Comparison of ENCODE assay signal across 33 cellular contexts in the genomic region with DNA sequence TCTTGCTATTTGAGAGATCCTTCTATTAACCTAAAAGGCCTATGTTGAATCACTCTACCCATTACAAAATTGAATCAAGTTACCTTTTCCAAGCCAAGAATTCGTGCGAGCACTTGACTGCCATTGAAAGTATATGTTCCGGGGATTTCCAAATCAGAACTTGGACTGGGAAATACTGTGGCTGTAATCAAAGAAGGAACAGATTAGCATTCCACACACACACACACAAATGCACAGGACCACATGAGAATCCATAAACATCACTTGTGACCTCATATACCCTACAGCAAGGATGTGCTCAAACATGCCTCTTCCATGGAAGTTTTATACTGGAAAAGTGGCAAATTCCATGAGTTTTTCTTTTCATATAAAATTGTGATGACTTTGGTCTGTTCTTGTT.
"Had no signal": no experiment of that assay in that cellular context is flagged by ENCODE, and none has a peak within 500 bp of the region (broad histone marks: within the 10 kb centered on the region; RNA-seq: fewer than 3 reads in every experiment).

No MANE protein-coding gene starts in this region.

- H3K9me3 Mint-ChIP-seq: activated CD4-positive, alpha-beta memory T cell treated with anti-CD3 and anti-CD28 coated beads for 36 hours; activated CD4-positive, alpha-beta T cell treated with anti-CD3 and anti-CD28 coated beads, Interleukin-2, amount 10 ng/mL, durations not matched to agents 24 days and 14 days; activated naive CD4-positive, alpha-beta T cell treated with anti-CD3 and anti-CD28 coated beads, Interleukin-2, amount 10 ng/mL, durations not matched to agents 7 days and 5 days; activated naive CD4-positive, alpha-beta T cell treated with anti-CD3 and anti-CD28 coated beads, Interleukin-2, amount 50 U/mL, for 72 hours; activated naive CD8-positive, alpha-beta T cell treated with anti-CD3 and anti-CD28 coated beads, Interleukin-2, amount 10 ng/mL, durations not matched to agents 7 days and 5 days; activated T-cell treated with anti-CD3 and anti-CD28 coated beads, Interleukin-2, amount 50 U/mL, for 72 hours; effector memory CD8-positive, alpha-beta T cell; T-helper 2 cell treated with Interferon-gamma antibody and Interleukin-4, amounts not matched to agents 5 μg/mL and 100 μg/mL, for 36 hours had no signal

- H3K27me3 Mint-ChIP-seq: activated B cell treated with CpG ODN at 0.5 μM for 24 hours; activated CD4-positive, alpha-beta memory T cell treated with anti-CD3 and anti-CD28 coated beads for 36 hours; activated CD4-positive, alpha-beta T cell treated with anti-CD3 and anti-CD28 coated beads, Interleukin-2, amount 10 ng/mL, durations not matched to agents 24 days and 14 days; activated naive CD4-positive, alpha-beta T cell treated with anti-CD3 and anti-CD28 coated beads, Interleukin-2, amount 10 ng/mL, durations not matched to agents 7 days and 5 days; activated naive CD8-positive, alpha-beta T cell treated with anti-CD3 and anti-CD28 coated beads, Interleukin-2, amount 10 ng/mL, durations not matched to agents 7 days and 5 days; activated T-cell treated with anti-CD3 and anti-CD28 coated beads, Interleukin-2, amount 50 U/mL, for 24 hours; brain; effector memory CD8-positive, alpha-beta T cell; T-helper 17 cell had no signal

- DNase-seq: activated B cell treated with CpG ODN at 0.5 μM for 24 hours; activated CD4-positive, alpha-beta memory T cell treated with anti-CD3 and anti-CD28 coated beads for 36 hours; activated CD4-positive, alpha-beta T cell treated with anti-CD3 and anti-CD28 coated beads, Interleukin-2, amount 10 ng/mL, durations not matched to agents 24 days and 14 days; activated CD8-positive, alpha-beta memory T cell treated with anti-CD3 and anti-CD28 coated beads, Interleukin-2, amount 50 U/mL, for 48 hours; activated CD8-positive, alpha-beta T cell treated with anti-CD3 and anti-CD28 coated beads, Interleukin-2, amount 10 ng/mL, durations not matched to agents 7 days and 5 days; activated gamma-delta T cell; activated naive CD4-positive, alpha-beta T cell; activated naive CD4-positive, alpha-beta T cell treated with anti-CD3 and anti-CD28 coated beads, Interleukin-2, amount 10 ng/mL, durations not matched to agents 7 days and 5 days; activated naive CD8-positive, alpha-beta T cell treated with anti-CD3 and anti-CD28 coated beads, Interleukin-2, amount 10 ng/mL, durations not matched to agents 7 days and 5 days; activated T-cell treated with anti-CD3 and anti-CD28 coated beads for 4 hours; activated T-cell treated with anti-CD3 and anti-CD28 coated beads, Interleukin-2, amount 50 U/mL, for 24 hours; activated T-cell treated with anti-CD3 and anti-CD28 coated beads, Interleukin-2, amount 50 U/mL, for 72 hours; caudate nucleus; cortex of kidney; dermis blood vessel endothelial cell; effector CD4-positive, alpha-beta T cell; effector memory CD8-positive, alpha-beta T cell; esophagus squamous epithelium; foreskin fibroblast; heart right ventricle; T-helper 1 cell; T-helper 17 cell; T1000; WERI-Rb-1 had no signal

- H3K4me1 ChIP-seq: ascending aorta, gastroesophageal sphincter, heart right ventricle had no signal

- FAIRE-seq: colon had no signal

- H3K36me3 Mint-ChIP-seq: activated CD4-positive, alpha-beta memory T cell treated with anti-CD3 and anti-CD28 coated beads for 36 hours; activated naive CD4-positive, alpha-beta T cell treated with anti-CD3 and anti-CD28 coated beads, Interleukin-2, amount 10 ng/mL, durations not matched to agents 7 days and 5 days; activated naive CD4-positive, alpha-beta T cell treated with anti-CD3 and anti-CD28 coated beads, Interleukin-2, amount 50 U/mL, for 72 hours; activated naive CD8-positive, alpha-beta T cell treated with anti-CD3 and anti-CD28 coated beads, Interleukin-2, amount 10 ng/mL, durations not matched to agents 7 days and 5 days; brain had no signal

- ATAC-seq: activated CD4-positive, CD25-positive, alpha-beta regulatory T cell treated with anti-CD3 and anti-CD28 coated beads, Interleukin-2, amount 50 U/mL, for 24 hours; activated CD8-positive, alpha-beta T cell treated with anti-CD3 and anti-CD28 coated beads, Interleukin-2, amount 10 ng/mL, durations not matched to agents 7 days and 5 days; activated naive CD4-positive, alpha-beta T cell treated with anti-CD3 and anti-CD28 coated beads, Interleukin-2, amount 50 U/mL, for 72 hours; activated T-cell treated with anti-CD3 and anti-CD28 coated beads, Interleukin-2, amount 50 U/mL, for 72 hours; effector memory CD8-positive, alpha-beta T cell; gastroesophageal sphincter; heart right ventricle; T-helper 17 cell had no signal

- H3K36me3 ChIP-seq: ascending aorta, esophagus squamous epithelium, gastroesophageal sphincter, heart right ventricle, WERI-Rb-1 had no signal

- H3K27ac ChIP-seq: ascending aorta, epithelial cell of prostate, esophagus squamous epithelium, gastroesophageal sphincter, heart right ventricle, hepatocyte, WERI-Rb-1 had no signal

- H3K4me1 Mint-ChIP-seq: activated B cell treated with CpG ODN at 0.5 μM for 24 hours; activated CD4-positive, alpha-beta T cell treated with anti-CD3 and anti-CD28 coated beads, Interleukin-2, amount 10 ng/mL, durations not matched to agents 24 days and 14 days; activated naive CD4-positive, alpha-beta T cell treated with anti-CD3 and anti-CD28 coated beads, Interleukin-2, amount 10 ng/mL, durations not matched to agents 7 days and 5 days; activated naive CD8-positive, alpha-beta T cell treated with anti-CD3 and anti-CD28 coated beads, Interleukin-2, amount 10 ng/mL, durations not matched to agents 7 days and 5 days; T-helper 17 cell had no signal

- H3K27me3 ChIP-seq: ascending aorta, esophagus squamous epithelium, gastroesophageal sphincter, heart right ventricle, hepatocyte had no signal

- H3K4me3 Mint-ChIP-seq: activated B cell treated with CpG ODN at 0.5 μM for 24 hours; activated CD4-positive, alpha-beta memory T cell treated with anti-CD3 and anti-CD28 coated beads for 36 hours; activated CD4-positive, alpha-beta T cell treated with anti-CD3 and anti-CD28 coated beads, Interleukin-2, amount 10 ng/mL, durations not matched to agents 24 days and 14 days; activated CD8-positive, alpha-beta T cell treated with anti-CD3 and anti-CD28 coated beads, Interleukin-2, amount 10 ng/mL, durations not matched to agents 7 days and 5 days; activated naive CD4-positive, alpha-beta T cell treated with anti-CD3 and anti-CD28 coated beads, Interleukin-2, amount 10 ng/mL, durations not matched to agents 7 days and 5 days; activated naive CD8-positive, alpha-beta T cell treated with anti-CD3 and anti-CD28 coated beads, Interleukin-2, amount 10 ng/mL, durations not matched to agents 7 days and 5 days; activated T-cell treated with anti-CD3 and anti-CD28 coated beads, Interleukin-2, amount 50 U/mL, for 24 hours; activated T-cell treated with anti-CD3 and anti-CD28 coated beads, Interleukin-2, amount 50 U/mL, for 72 hours; brain; effector memory CD8-positive, alpha-beta T cell; T-helper 17 cell; T-helper 2 cell treated with Interferon-gamma antibody and Interleukin-4, amounts not matched to agents 5 μg/mL and 100 μg/mL, for 36 hours had no signal

- H3K4me3 ChIP-seq: ascending aorta, esophagus squamous epithelium, gastroesophageal sphincter, heart right ventricle, hepatocyte had no signal

- H3K27ac Mint-ChIP-seq: activated B cell treated with CpG ODN at 0.5 μM for 24 hours; activated CD4-positive, alpha-beta memory T cell treated with anti-CD3 and anti-CD28 coated beads for 36 hours; activated CD4-positive, alpha-beta T cell treated with anti-CD3 and anti-CD28 coated beads, Interleukin-2, amount 10 ng/mL, durations not matched to agents 24 days and 14 days; activated CD8-positive, alpha-beta T cell treated with anti-CD3 and anti-CD28 coated beads, Interleukin-2, amount 10 ng/mL, durations not matched to agents 7 days and 5 days; activated naive CD4-positive, alpha-beta T cell treated with anti-CD3 and anti-CD28 coated beads, Interleukin-2, amount 10 ng/mL, durations not matched to agents 7 days and 5 days; activated naive CD4-positive, alpha-beta T cell treated with anti-CD3 and anti-CD28 coated beads, Interleukin-2, amount 50 U/mL, for 72 hours; activated naive CD8-positive, alpha-beta T cell treated with anti-CD3 and anti-CD28 coated beads, Interleukin-2, amount 10 ng/mL, durations not matched to agents 7 days and 5 days; activated T-cell treated with anti-CD3 and anti-CD28 coated beads, Interleukin-2, amount 50 U/mL, for 24 hours; activated T-cell treated with anti-CD3 and anti-CD28 coated beads, Interleukin-2, amount 50 U/mL, for 72 hours; effector memory CD8-positive, alpha-beta T cell; T-helper 17 cell; T-helper 2 cell treated with Interferon-gamma antibody and Interleukin-4, amounts not matched to agents 5 μg/mL and 100 μg/mL, for 36 hours had no signal
